21 cellular contexts compared by ENCODE assay signal in genomic region chrX:150414228-150414627, GRCh38. TPM values are rescaled to one million over a fixed set of nuclear protein-coding genes. Genes with fewer than 3 reads are reported as not detected.
A peak's percentile ranks its signal among the peaks of the same experiment; 100 is the strongest.
DNase-seq lines count a peak whose midpoint lies in the region; TF ChIP-seq lines count a peak whose summit lies in the region.
"Had no signal": no experiment of that assay in that cellular context is flagged by ENCODE, and none has a peak within 500 bp of the region (broad histone marks: within the 10 kb centered on the region; RNA-seq: fewer than 3 reads in every experiment).

No MANE protein-coding gene starts in this region.

- no peak for TF ChIP-seq POLR2A in Peyer's patch (IDR thresholded peaks at IDR 0.05)

- H3K36me3 Mint-ChIP-seq in neural progenitor cell (no peaks in the 10 kb centered on the region), mesothelial cell of epicardium (no peaks in the 10 kb centered on the region), endodermal cell (ENCODE audit: low read depth) (no peaks in the 10 kb centered on the region)
- H3K36me3 Mint-ChIP-seq: CD4-positive, CD25-positive, alpha-beta regulatory T cell; CD8-positive, alpha-beta memory T cell had no signal

- H3K4me1 ChIP-seq in Karpas-422 (ENCODE audit: low read length) (peaks cover 40% of the 10 kb centered on the region), neural progenitor cell (no peaks in the 10 kb centered on the region), endodermal cell (ENCODE audit: control insufficient read depth, insufficient read depth, low read length) (no peaks in the 10 kb centered on the region), Peyer's patch (no peaks in the 10 kb centered on the region)
- H3K4me1 ChIP-seq: BE2C had no signal

- H3K27me3 Mint-ChIP-seq in neural progenitor cell (ENCODE audit: insufficient read depth, low read depth) = peaks cover 3% of the 10 kb centered on the region
- H3K27me3 Mint-ChIP-seq in mesothelial cell of epicardium (ENCODE audit: low read depth) = peaks cover 7% of the 10 kb centered on the region
- H3K27me3 Mint-ChIP-seq in endodermal cell (ENCODE audit: insufficient read depth) = no peaks in the 10 kb centered on the region

- H3K79me2 ChIP-seq in Karpas-422 (ENCODE audit: low read length) (peaks cover 73% of the 10 kb centered on the region), neural progenitor cell (ENCODE audit: low read depth) (no peaks in the 10 kb centered on the region)

- no peak overlapping the region for H3K27ac Mint-ChIP-seq in neural progenitor cell
- H3K27ac Mint-ChIP-seq in mesothelial cell of epicardium = no peak overlapping the region
- no peak overlapping the region for H3K27ac Mint-ChIP-seq in endodermal cell
- H3K27ac Mint-ChIP-seq: CD8-positive, alpha-beta memory T cell had no signal

- H2AFZ ChIP-seq in Karpas-422 (ENCODE audit: low read length) (no peak overlapping the region), neural progenitor cell (replicated peaks) (no peak overlapping the region)
- H2AFZ ChIP-seq: GM23248 had no signal

- WGBS in endodermal cell (ENCODE audit: insufficient coverage in 1 of 2, insufficient read length in 1 of 2), 2 experiments = 100% methylated on average over 1 of the region's 2 CpGs; no CpG with 5 or more reads in 1 of the 2 experiments

- H3K9me3 Mint-ChIP-seq in neural progenitor cell (no peaks in the 10 kb centered on the region), mesothelial cell of epicardium (peaks cover 3% of the 10 kb centered on the region), endodermal cell (peaks cover 36% of the 10 kb centered on the region)

- H3K9me3 ChIP-seq in Karpas-422 (ENCODE audit: low read length) (no peaks in the 10 kb centered on the region), neural progenitor cell (ENCODE audit: low read depth) (no peaks in the 10 kb centered on the region), endodermal cell (ENCODE audit: control insufficient read depth, low read length) (no peaks in the 10 kb centered on the region), Peyer's patch (no peaks in the 10 kb centered on the region)
- H3K9me3 ChIP-seq: BE2C had no signal

- peak; percentile 33 for DNase-seq in NCI-H82 (lab: John Stamatoyannopoulos, UW)
- no peak for DNase-seq in NCI-H82 treated with DMSO at 0.1 percent for 48 hours (lab: John Stamatoyannopoulos, UW; ENCODE audit: unreplicated experiment)
- no peak for DNase-seq in Karpas-422
- no peak for DNase-seq in neural progenitor cell (ENCODE audit: low spot score)
- DNase-seq in mesothelial cell of epicardium (ENCODE audit: low spot score in 2 of 2, unreplicated experiment in 2 of 2) = no peak
- DNase-seq in endodermal cell = no peak
- no peak for DNase-seq in Peyer's patch
- DNase-seq: 8988T; ACHN; BE2C; C1 segment of cervical spinal cord; CD4-positive, CD25-positive, alpha-beta regulatory T cell; CD8-positive, alpha-beta memory T cell; COR-L47; DMS 273 treated with DMSO at 0.1 percent for 48 hours; DMS53; DND-41; EL; GM23248; HCEC 1CT had no signal

- no peak overlapping the region for H3K4me3 ChIP-seq in Karpas-422 (ENCODE audit: low read length)
- no peak overlapping the region for H3K4me3 ChIP-seq in neural progenitor cell
- no peak overlapping the region for H3K4me3 ChIP-seq in endodermal cell (ENCODE audit: low read length)
- H3K4me3 ChIP-seq in Peyer's patch = no peak overlapping the region
- H3K4me3 ChIP-seq: GM23248 had no signal

- no peaks in the 10 kb centered on the region for H4K20me1 ChIP-seq in Karpas-422 (ENCODE audit: insufficient read depth, low read depth, low read length)
- H4K20me1 ChIP-seq in neural progenitor cell (ENCODE audit: low read depth) = no peaks in the 10 kb centered on the region

- no peaks in the 10 kb centered on the region for H3K9me2 ChIP-seq in Karpas-422 (replicated peaks; ENCODE audit: insufficient read depth, low read length)

- no peaks in the 10 kb centered on the region for H3K36me3 ChIP-seq in Karpas-422 (ENCODE audit: insufficient read depth, low read length)
- H3K36me3 ChIP-seq in neural progenitor cell = no peaks in the 10 kb centered on the region
- H3K36me3 ChIP-seq in endodermal cell (ENCODE audit: control insufficient read depth, insufficient read depth, low read length) = no peaks in the 10 kb centered on the region
- H3K36me3 ChIP-seq in Peyer's patch = no peaks in the 10 kb centered on the region
- H3K36me3 ChIP-seq: BE2C had no signal

- peaks cover 7% of the 10 kb centered on the region for H3K4me1 Mint-ChIP-seq in neural progenitor cell
- no peaks in the 10 kb centered on the region for H3K4me1 Mint-ChIP-seq in mesothelial cell of epicardium
- H3K4me1 Mint-ChIP-seq in endodermal cell = peaks cover 4% of the 10 kb centered on the region

- H3K27ac ChIP-seq in Karpas-422 (ENCODE audit: low read length) = peak overlapping the region; percentile 11; the same call in 1 of the 2 replicates
- no peak overlapping the region for H3K27ac ChIP-seq in neural progenitor cell
- no peak overlapping the region for H3K27ac ChIP-seq in endodermal cell (ENCODE audit: low read depth, low read length)
- H3K27ac ChIP-seq in Peyer's patch = no peak overlapping the region
- H3K27ac ChIP-seq: GM23248 had no signal

- H3K4me2 ChIP-seq in Karpas-422 (ENCODE audit: low read depth, low read length, poor library complexity, severe bottlenecking) (no peak overlapping the region), neural progenitor cell (no peak overlapping the region)

- H3K9ac ChIP-seq in Karpas-422 (ENCODE audit: low read length) = no peak overlapping the region
- H3K9ac ChIP-seq in neural progenitor cell = no peak overlapping the region
- H3K9ac ChIP-seq in endodermal cell (ENCODE audit: extremely low read depth, low read length, poor library complexity, severe bottlenecking) = no peak overlapping the region
- H3K9ac ChIP-seq: GM23248 had no signal

- H3K4me3 Mint-ChIP-seq in neural progenitor cell = peak overlapping the region; percentile 15
- H3K4me3 Mint-ChIP-seq in mesothelial cell of epicardium = no peak overlapping the region
- no peak overlapping the region for H3K4me3 Mint-ChIP-seq in endodermal cell
- H3K4me3 Mint-ChIP-seq: CD8-positive, alpha-beta memory T cell had no signal

- TF ChIP-seq CTCF in neural progenitor cell (IDR thresholded peaks at IDR 0.05) = no peak
- no peak for TF ChIP-seq CTCF in mesothelial cell of epicardium (IDR thresholded peaks at IDR 0.05; ENCODE audit: unreplicated experiment)
- TF ChIP-seq CTCF in endodermal cell (conservative IDR thresholded peaks at IDR 0.05) = no peak
- TF ChIP-seq CTCF in Peyer's patch (IDR thresholded peaks at IDR 0.05) = no peak

- H3K27me3 ChIP-seq in Karpas-422 (ENCODE audit: low read length) = no peaks in the 10 kb centered on the region
- H3K27me3 ChIP-seq in neural progenitor cell = no peaks in the 10 kb centered on the region
- no peaks in the 10 kb centered on the region for H3K27me3 ChIP-seq in endodermal cell (ENCODE audit: control insufficient read depth, insufficient read depth, low read length, poor library complexity, severe bottlenecking)
- no peaks in the 10 kb centered on the region for H3K27me3 ChIP-seq in Peyer's patch
- H3K27me3 ChIP-seq: BE2C had no signal

- H3F3A ChIP-seq in neural progenitor cell (ENCODE audit: low read depth) = no peaks in the 10 kb centered on the region

RNA-seq across cellular contexts. Expression of gene MAMLD1, which starts 51.1 kb away (rescaled TPM):
- 22.9 and 37.8 TPM in 2 replicates for total RNA-seq in Karpas-422 (2014; rRNA removed; shearing (Covaris generic); ENCODE audit: low replicate concordance)
- total RNA-seq in neural progenitor cell (ENCODE audit: low replicate concordance) (0.25 TPM in 1 of 2 replicates, not detected in the other), mesothelial cell of epicardium (0.93 to 1.4 TPM (median 1.2 TPM) in 3 replicates), endodermal cell (under 1 TPM; 0.44 to 0.68 TPM), Peyer's patch (1 to 10 TPM in 1 of 4 donors, under 1 TPM in 3; 0.38 to 2.5 (median 0.75) TPM)
- 3.5 TPM for polyA plus RNA-seq in endodermal cell (2013, experiment 1 of 2)
- 3.1 TPM for polyA plus RNA-seq in endodermal cell (2013, experiment 2 of 2)
- total RNA-seq: G401 had no signal
